Comparison of ENCODE assay signal across 22 cellular contexts in genomic region chr2:239574434-239575156, GRCh38.
A peak's percentile ranks its signal among the peaks of the same experiment; 100 is the strongest.
DNase-seq lines count a peak whose midpoint lies in the region; ATAC-seq and TF ChIP-seq lines count a peak whose summit lies in the region.
"Had no signal": no experiment of that assay in that cellular context is flagged by ENCODE, and none has a peak within 500 bp of the region (broad histone marks: within the 10 kb centered on the region; RNA-seq: fewer than 3 reads in every experiment).

No MANE protein-coding gene starts in this region.

- no peak overlapping the region for H3K27ac Mint-ChIP-seq in natural killer cell treated with Interleukin-12 subunit alpha and Interleukin-12 subunit beta and Interleukin-15 and Interleukin-18, amount 100 ng/mL, for 72 hours
- H3K27ac Mint-ChIP-seq in natural killer cell, result no peak overlapping the region
- no peak overlapping the region for H3K27ac Mint-ChIP-seq in T-cell
- H3K27ac Mint-ChIP-seq: activated CD4-positive, alpha-beta T cell treated with anti-CD3 and anti-CD28 coated beads, Interleukin-2, amount 10 ng/mL, durations not matched to agents 24 days and 14 days; activated naive CD4-positive, alpha-beta T cell treated with anti-CD3 and anti-CD28 coated beads, Interleukin-2, amount 50 U/mL, for 24 hours; B cell; naive thymus-derived CD4-positive, alpha-beta T cell had no signal

- DNase-seq in natural killer cell treated with Interleukin-12 subunit alpha and Interleukin-12 subunit beta and Interleukin-15 and Interleukin-18, amount 100 ng/mL, for 72 hours (ENCODE audit: low spot score), result peak; percentile 49
- DNase-seq in natural killer cell, result no peak
- peak; percentile 68 for DNase-seq in islet precursor cell
- peak; percentile 24 for DNase-seq in omental fat pad (ENCODE audit: low spot score)
- DNase-seq in T-cell, result no peak
- DNase-seq in stimulated activated naive CD4-positive, alpha-beta T cell treated with Interleukin-2 at 50 U/mL for 16 hours (lab: John Stamatoyannopoulos, UW), result no peak
- DNase-seq: activated CD4-positive, alpha-beta T cell treated with anti-CD3 and anti-CD28 coated beads, Interleukin-2, amount 10 ng/mL, durations not matched to agents 24 days and 14 days; activated T-cell treated with anti-CD3 and anti-CD28 coated beads, Interleukin-2, amount 50 U/mL, for 48 hours; HCEC 1CT; naive thymus-derived CD4-positive, alpha-beta T cell; NCI-H1105 treated with DMSO at 0.1 percent for 48 hours; NCI-H2081 treated with DMSO at 0.1 percent for 48 hours; NCI-H345; NCI-H774; T-helper 9 cell; WERI-Rb-1 had no signal

- POLR2A ChIA-PET in T-cell (lab: Charles Lee), result no interaction called here

- H3K4me1 Mint-ChIP-seq in natural killer cell treated with Interleukin-12 subunit alpha and Interleukin-12 subunit beta and Interleukin-15 and Interleukin-18, amount 100 ng/mL, for 72 hours (ENCODE audit: low read depth in 2 of 2), result peaks cover 0 to 9% of the 10 kb centered on the region in 2 donors
- H3K4me1 Mint-ChIP-seq in natural killer cell, result peaks cover 0 to 5% of the 10 kb centered on the region in 2 donors
- peaks cover 0 to 2% (median 0%) of the 10 kb centered on the region in 3 donors for H3K4me1 Mint-ChIP-seq in T-cell
- H3K4me1 Mint-ChIP-seq: activated CD4-positive, alpha-beta T cell treated with anti-CD3 and anti-CD28 coated beads, Interleukin-2, amount 10 ng/mL, durations not matched to agents 24 days and 14 days; activated naive CD4-positive, alpha-beta T cell treated with anti-CD3 and anti-CD28 coated beads, Interleukin-2, amount 50 U/mL, for 24 hours; B cell had no signal

- TF ChIP-seq CTCF in natural killer cell (IDR thresholded peaks at IDR 0.05), result no peak
- TF ChIP-seq CTCF in omental fat pad (IDR thresholded peaks at IDR 0.05), result no peak

- H3K36me3 Mint-ChIP-seq in natural killer cell treated with Interleukin-12 subunit alpha and Interleukin-12 subunit beta and Interleukin-15 and Interleukin-18, amount 100 ng/mL, for 72 hours, result no peaks in the 10 kb centered on the region
- H3K36me3 Mint-ChIP-seq in natural killer cell (no peaks in the 10 kb centered on the region), T-cell (no peaks in the 10 kb centered on the region)
- H3K36me3 Mint-ChIP-seq: activated naive CD4-positive, alpha-beta T cell treated with anti-CD3 and anti-CD28 coated beads, Interleukin-2, amount 50 U/mL, for 24 hours; naive thymus-derived CD4-positive, alpha-beta T cell had no signal

- no peaks in the 10 kb centered on the region for H3K9me3 Mint-ChIP-seq in natural killer cell treated with Interleukin-12 subunit alpha and Interleukin-12 subunit beta and Interleukin-15 and Interleukin-18, amount 100 ng/mL, for 72 hours
- H3K9me3 Mint-ChIP-seq in natural killer cell (no peaks in the 10 kb centered on the region), T-cell (no peaks in the 10 kb centered on the region)
- H3K9me3 Mint-ChIP-seq: activated CD4-positive, alpha-beta T cell treated with anti-CD3 and anti-CD28 coated beads, Interleukin-2, amount 10 ng/mL, durations not matched to agents 24 days and 14 days; activated naive CD4-positive, alpha-beta T cell treated with anti-CD3 and anti-CD28 coated beads, Interleukin-2, amount 50 U/mL, for 24 hours; naive thymus-derived CD4-positive, alpha-beta T cell had no signal

- peaks cover 3 to 11% of the 10 kb centered on the region in 2 donors for H3K27me3 Mint-ChIP-seq in natural killer cell treated with Interleukin-12 subunit alpha and Interleukin-12 subunit beta and Interleukin-15 and Interleukin-18, amount 100 ng/mL, for 72 hours
- H3K27me3 Mint-ChIP-seq in natural killer cell (ENCODE audit: low read depth in 2 of 2), result peaks cover 3 to 6% of the 10 kb centered on the region in 2 donors
- H3K27me3 Mint-ChIP-seq in T-cell, result peaks cover 0 to 6% of the 10 kb centered on the region in 2 donors
- H3K27me3 Mint-ChIP-seq: activated CD4-positive, alpha-beta T cell treated with anti-CD3 and anti-CD28 coated beads, Interleukin-2, amount 10 ng/mL, durations not matched to agents 24 days and 14 days; activated naive CD4-positive, alpha-beta T cell treated with anti-CD3 and anti-CD28 coated beads, Interleukin-2, amount 50 U/mL, for 24 hours had no signal

- CTCF ChIA-PET in T-cell (lab: Charles Lee), result no interaction called here

- no peak overlapping the region for H3K4me3 Mint-ChIP-seq in natural killer cell treated with Interleukin-12 subunit alpha and Interleukin-12 subunit beta and Interleukin-15 and Interleukin-18, amount 100 ng/mL, for 72 hours
- H3K4me3 Mint-ChIP-seq in natural killer cell (no peak overlapping the region), T-cell (no peak overlapping the region)
- H3K4me3 Mint-ChIP-seq: activated CD4-positive, alpha-beta T cell treated with anti-CD3 and anti-CD28 coated beads, Interleukin-2, amount 10 ng/mL, durations not matched to agents 24 days and 14 days; activated naive CD4-positive, alpha-beta T cell treated with anti-CD3 and anti-CD28 coated beads, Interleukin-2, amount 50 U/mL, for 24 hours; B cell; naive thymus-derived CD4-positive, alpha-beta T cell had no signal

- intact Hi-C loops in natural killer cell (cut with micrococcal nuclease), result no loop called here

- no peak for ATAC-seq in natural killer cell treated with Interleukin-12 subunit alpha and Interleukin-12 subunit beta and Interleukin-15 and Interleukin-18, amount 100 ng/mL, for 72 hours
- ATAC-seq in natural killer cell, result no peak
- ATAC-seq in omental fat pad (ENCODE audit: low FRiP score), result peak; percentile 82
- ATAC-seq in T-cell (replicated peaks in 1 of 4), result no peak
- ATAC-seq in GM18861 (IDR thresholded peaks at IDR 0.05; ENCODE audit: unreplicated experiment), result no peak
- ATAC-seq in HG03025 (IDR thresholded peaks at IDR 0.05; ENCODE audit: low FRiP score, unreplicated experiment), result no peak
- ATAC-seq: GM12878; left lobe of liver; naive thymus-derived CD4-positive, alpha-beta T cell had no signal

Comparison
In these comparisons a context has a peak if more than half of its experiments do, and no peak if none do; other contexts are left out.
1. DNase-seq: peak in natural killer cell treated with Interleukin-12 subunit alpha and Interleukin-12 subunit beta and Interleukin-15 and Interleukin-18, amount 100 ng/mL, for 72 hours (single experiment), islet precursor cell (single experiment) and omental fat pad (single experiment); none in natural killer cell (single experiment), T-cell (0 of 34) and stimulated activated naive CD4-positive, alpha-beta T cell treated with Interleukin-2 at 50 U/mL for 16 hours (single experiment).